ENCODE assay signal across 1 cellular context in the genomic region with DNA sequence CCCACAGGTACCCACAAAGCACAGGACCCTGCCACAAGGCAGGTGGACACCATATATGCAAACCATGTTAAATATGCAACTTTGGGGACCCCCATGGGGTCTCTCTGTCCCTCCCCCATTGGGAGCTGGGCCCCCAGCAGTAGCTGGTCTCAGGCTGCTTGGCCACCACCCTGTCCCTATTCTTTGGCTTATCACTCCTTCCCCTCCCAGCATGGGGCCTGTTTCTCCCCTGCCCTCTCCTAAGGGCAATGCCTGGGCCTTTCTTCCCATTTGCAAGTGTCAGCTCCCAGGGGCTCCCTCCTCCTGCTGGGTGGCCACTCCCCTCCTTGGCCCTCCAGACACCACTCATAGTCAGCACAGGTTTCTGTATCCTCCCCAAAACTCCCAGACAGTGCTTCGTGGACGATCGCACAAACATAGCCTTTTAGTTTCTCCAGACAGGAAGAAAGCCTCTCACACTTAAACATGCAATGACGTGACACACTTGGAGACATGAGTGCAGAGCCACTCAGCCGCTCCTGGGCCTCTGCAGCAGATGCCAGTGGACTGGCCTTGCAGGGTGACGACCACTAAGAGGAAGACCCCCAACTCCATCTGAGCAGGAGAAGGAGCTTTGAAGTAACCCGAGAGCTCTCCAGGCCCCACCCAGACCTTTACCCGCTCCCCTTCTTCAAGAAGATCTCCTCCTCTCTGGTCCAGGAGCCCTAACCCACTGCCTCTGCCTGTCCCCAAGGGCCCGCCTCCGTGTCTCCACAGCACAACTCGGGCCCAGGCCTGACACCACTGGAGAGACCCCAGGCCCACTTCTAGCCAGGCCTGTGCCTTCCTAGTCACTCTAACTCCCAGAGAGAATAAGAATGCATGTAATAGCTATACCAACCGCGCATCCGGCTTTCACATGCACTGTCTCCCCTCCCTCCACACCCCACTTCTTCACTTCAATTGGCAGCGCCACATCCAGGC.
TF ChIP-seq lines count a peak whose summit lies in the region.

No MANE protein-coding gene starts in this region.

TF ChIP-seq in H1, 55 proteins besides CTCF, POLR2A, EP300 and RAD21:
- TF ChIP-seq POU5F1 (IDR thresholded peaks at IDR 0.05; ENCODE audit: low read depth, low read length) (no peak), EZH2 (IDR thresholded peaks at IDR 0.05; ENCODE audit: low read depth, low read length, severe bottlenecking) (no peak), JUND (IDR thresholded peaks at IDR 0.05; ENCODE audit: low read length) (no peak), SAP30 (IDR thresholded peaks at IDR 0.05; ENCODE audit: insufficient read depth, insufficient replicate concordance, low read length) (no peak), RBBP5 (IDR thresholded peaks at IDR 0.05; ENCODE audit: borderline replicate concordance, low read depth, low read length) (no peak), BACH1 (IDR thresholded peaks at IDR 0.05; ENCODE audit: low read length) (no peak), POLR2AphosphoS5 (IDR thresholded peaks at IDR 0.05; ENCODE audit: low read depth, low read length) (no peak), NRF1 (IDR thresholded peaks at IDR 0.05; ENCODE audit: low read depth, low read length) (no peak), TCF12 (IDR thresholded peaks at IDR 0.05; ENCODE audit: low read depth, low read length) (no peak), RXRA (IDR thresholded peaks at IDR 0.05; ENCODE audit: insufficient read depth, low read depth, low read length) (no peak)
